14 cellular contexts compared by ENCODE assay signal in genomic region chr6:13163161-13163944, GRCh38.
"Had no signal": no experiment of that assay in that cellular context is flagged by ENCODE, and none has a peak within 500 bp of the region (broad histone marks: within the 10 kb centered on the region; RNA-seq: fewer than 3 reads in every experiment).

No MANE protein-coding gene starts in this region.

- H3K27ac ChIP-seq: breast epithelium, neutrophil, tibial nerve had no signal

- H3K27me3 ChIP-seq: breast epithelium, neutrophil, tibial nerve had no signal

- H3K4me3 ChIP-seq: breast epithelium, tibial nerve had no signal

- DNase-seq: activated CD4-positive, alpha-beta T cell treated with anti-CD3 and anti-CD28 coated beads for 4 hours; activated CD8-positive, alpha-beta memory T cell treated with anti-CD3 and anti-CD28 coated beads, Interleukin-2, amount 50 U/mL, for 4 hours; activated CD8-positive, alpha-beta T cell treated with anti-CD3 and anti-CD28 coated beads for 36 hours; activated naive CD4-positive, alpha-beta T cell; aorta; dermis blood vessel endothelial cell; endodermal cell; erythroblast; hypothalamus; kidney glomerular epithelial cell; T-helper 9 cell had no signal

- H3K27me3 Mint-ChIP-seq: activated CD8-positive, alpha-beta T cell treated with anti-CD3 and anti-CD28 coated beads for 36 hours had no signal

- H3K36me3 ChIP-seq: breast epithelium, neutrophil, tibial nerve had no signal

- H3K9me3 Mint-ChIP-seq: activated CD8-positive, alpha-beta T cell treated with anti-CD3 and anti-CD28 coated beads for 36 hours; endodermal cell had no signal

- H3K27ac Mint-ChIP-seq: activated CD8-positive, alpha-beta T cell treated with anti-CD3 and anti-CD28 coated beads for 36 hours; endodermal cell had no signal

- H3K4me3 Mint-ChIP-seq: activated CD8-positive, alpha-beta T cell treated with anti-CD3 and anti-CD28 coated beads for 36 hours; endodermal cell had no signal

- H3K4me1 ChIP-seq: breast epithelium, tibial nerve had no signal

- ATAC-seq: activated CD8-positive, alpha-beta T cell treated with anti-CD3 and anti-CD28 coated beads for 36 hours had no signal

- H3K9me3 ChIP-seq: breast epithelium, neutrophil, tibial nerve had no signal
